ENCODE assay signal across 8 cellular contexts in genomic region chr18:79400091-79400590, GRCh38. TPM values are rescaled to one million over a fixed set of nuclear protein-coding genes. Genes with fewer than 3 reads are reported as not detected.
A peak's percentile ranks its signal among the peaks of the same experiment; 100 is the strongest.
DNase-seq lines count a peak whose midpoint lies in the region; ATAC-seq, FAIRE-seq and TF ChIP-seq lines count a peak whose summit lies in the region.

No MANE protein-coding gene starts in this region.

- ATAC-seq in DND-41 (ENCODE audit: insufficient read depth, low read depth) (peak; percentile 53), esophagus mucosa (peak; percentile 18)
- ATAC-seq in natural killer cell treated with Interleukin-12 subunit alpha and Interleukin-12 subunit beta and Interleukin-15 and Interleukin-18, amount 100 ng/mL, for 72 hours = peak; percentile 67 to 78

- no peak for TF ChIP-seq CTCF in DND-41 (IDR thresholded peaks at IDR 0.05; ENCODE audit: borderline replicate concordance, extremely low read depth, low read length, poor library complexity, severe bottlenecking)

- peaks cover 31% of the 10 kb centered on the region for H3K36me3 Mint-ChIP-seq in activated CD4-positive, alpha-beta memory T cell treated with anti-CD3 and anti-CD28 coated beads, Interleukin-2, amount 10 ng/mL, durations not matched to agents 7 days and 5 days (ENCODE audit: low read depth)
- H3K36me3 Mint-ChIP-seq in natural killer cell treated with Interleukin-12 subunit alpha and Interleukin-12 subunit beta and Interleukin-15 and Interleukin-18, amount 100 ng/mL, for 72 hours = no peaks in the 10 kb centered on the region

- peak overlapping the region; percentile 72 for H3K4me2 ChIP-seq in DND-41 (ENCODE audit: insufficient read depth, low read length)

- H3K27ac ChIP-seq in DND-41 (ENCODE audit: low read length) = peak overlapping the region; percentile 54; the same call in 1 of the 2 replicates

- H3K4me3 ChIP-seq in DND-41 (ENCODE audit: low read depth in 1 of 2, low read length in 2 of 2) = peak overlapping the region; percentile 63 to 72; a peak in 3 of 4 replicates

- POLR2A ChIA-PET in activated CD4-positive, alpha-beta memory T cell treated with anti-CD3 and anti-CD28 coated beads, Interleukin-2, amount 10 ng/mL, durations not matched to agents 7 days and 5 days (lab: Charles Lee) = interaction anchor here (3.9 kb wide), 1 partner anchor 123 kb away, joined by 20 read pairs; no protein-coding TSS in a partner anchor

- no peaks in the 10 kb centered on the region for H3K9me3 Mint-ChIP-seq in activated CD4-positive, alpha-beta memory T cell treated with anti-CD3 and anti-CD28 coated beads, Interleukin-2, amount 10 ng/mL, durations not matched to agents 7 days and 5 days
- no peaks in the 10 kb centered on the region for H3K9me3 Mint-ChIP-seq in natural killer cell treated with Interleukin-12 subunit alpha and Interleukin-12 subunit beta and Interleukin-15 and Interleukin-18, amount 100 ng/mL, for 72 hours

- H3K36me3 ChIP-seq in DND-41 (ENCODE audit: insufficient read depth, low read length) = no peaks in the 10 kb centered on the region

- peaks cover 17% of the 10 kb centered on the region for H3K79me2 ChIP-seq in DND-41 (ENCODE audit: insufficient read depth, low read length)

- no peaks in the 10 kb centered on the region for H3K27me3 Mint-ChIP-seq in activated CD4-positive, alpha-beta memory T cell treated with anti-CD3 and anti-CD28 coated beads, Interleukin-2, amount 10 ng/mL, durations not matched to agents 7 days and 5 days
- no peaks in the 10 kb centered on the region for H3K27me3 Mint-ChIP-seq in natural killer cell treated with Interleukin-12 subunit alpha and Interleukin-12 subunit beta and Interleukin-15 and Interleukin-18, amount 100 ng/mL, for 72 hours

- peak overlapping the region; percentile 68 for H2AFZ ChIP-seq in DND-41 (ENCODE audit: low read depth, low read length)

- H3K9me3 ChIP-seq in DND-41 (ENCODE audit: insufficient read depth, low read length, severe bottlenecking) = no peaks in the 10 kb centered on the region

- CTCF ChIA-PET in activated CD4-positive, alpha-beta memory T cell treated with anti-CD3 and anti-CD28 coated beads, Interleukin-2, amount 10 ng/mL, durations not matched to agents 7 days and 5 days (lab: Charles Lee) = no interaction called here

- peaks cover 52% of the 10 kb centered on the region for H3K4me1 ChIP-seq in DND-41 (ENCODE audit: insufficient read depth, low read length)

- H3K27ac Mint-ChIP-seq in activated CD4-positive, alpha-beta memory T cell treated with anti-CD3 and anti-CD28 coated beads, Interleukin-2, amount 10 ng/mL, durations not matched to agents 7 days and 5 days = no peak overlapping the region
- no peak overlapping the region for H3K27ac Mint-ChIP-seq in natural killer cell treated with Interleukin-12 subunit alpha and Interleukin-12 subunit beta and Interleukin-15 and Interleukin-18, amount 100 ng/mL, for 72 hours

- peaks cover 4% of the 10 kb centered on the region for H3K27me3 ChIP-seq in DND-41 (ENCODE audit: insufficient read depth, low read length, poor library complexity)

- peak overlapping the region; percentile 81 for H3K9ac ChIP-seq in DND-41 (ENCODE audit: low read depth, low read length)

- peaks cover 26% of the 10 kb centered on the region for H4K20me1 ChIP-seq in DND-41 (ENCODE audit: insufficient read depth, low read length)

- DNase-seq in DND-41 = peak; percentile 70
- DNase-seq in HK-2 (ENCODE audit: unreplicated experiment) = peak; percentile 34
- DNase-seq in activated CD4-positive, alpha-beta memory T cell treated with anti-CD3 and anti-CD28 coated beads, Interleukin-2, amount 10 ng/mL, durations not matched to agents 7 days and 5 days = peak; percentile 79
- DNase-seq in natural killer cell treated with Interleukin-12 subunit alpha and Interleukin-12 subunit beta and Interleukin-15 and Interleukin-18, amount 100 ng/mL, for 72 hours (ENCODE audit: low spot score) = peak; percentile 64
- peak; percentile 79 for DNase-seq in urothelium cell line (ENCODE audit: low spot score)
- DNase-seq in DMS153 (lab: John Stamatoyannopoulos, UW) = no peak
- DNase-seq in NCI-H1694 treated with DMSO at 0.1 percent for 48 hours (lab: John Stamatoyannopoulos, UW) = no peak

- H3K4me3 Mint-ChIP-seq in activated CD4-positive, alpha-beta memory T cell treated with anti-CD3 and anti-CD28 coated beads, Interleukin-2, amount 10 ng/mL, durations not matched to agents 7 days and 5 days = peak overlapping the region; percentile 52
- H3K4me3 Mint-ChIP-seq in natural killer cell treated with Interleukin-12 subunit alpha and Interleukin-12 subunit beta and Interleukin-15 and Interleukin-18, amount 100 ng/mL, for 72 hours = peak overlapping the region; percentile 88

- H3K4me1 Mint-ChIP-seq in activated CD4-positive, alpha-beta memory T cell treated with anti-CD3 and anti-CD28 coated beads, Interleukin-2, amount 10 ng/mL, durations not matched to agents 7 days and 5 days = peaks cover 48% of the 10 kb centered on the region
- peaks cover 24 to 36% of the 10 kb centered on the region in 2 donors for H3K4me1 Mint-ChIP-seq in natural killer cell treated with Interleukin-12 subunit alpha and Interleukin-12 subunit beta and Interleukin-15 and Interleukin-18, amount 100 ng/mL, for 72 hours (ENCODE audit: low read depth in 2 of 2)

- no peak for FAIRE-seq in urothelium cell line (lab: Jason Lieb, UNC)

RNA-seq across cellular contexts. Expression of gene NFATC1, which starts 4.4 kb away (rescaled TPM):
- 10 to 100 TPM; 43.8 to 44.5 TPM for total RNA-seq in activated CD4-positive, alpha-beta memory T cell treated with anti-CD3 and anti-CD28 coated beads, Interleukin-2, amount 10 ng/mL, durations not matched to agents 7 days and 5 days
- total RNA-seq in esophagus mucosa = 1.8 TPM
- total RNA-seq in natural killer cell treated with Interleukin-12 subunit alpha and Interleukin-12 subunit beta and Interleukin-15 and Interleukin-18, amount 100 ng/mL, for 72 hours = 10 to 100 TPM; 22.3 to 34.4 TPM

Comparison
In these comparisons a context has a peak if more than half of its experiments do, and no peak if none do; other contexts are left out.
1. ATAC-seq: peak in every context shown above with its lines; median percentile 72 in natural killer cell treated with Interleukin-12 subunit alpha and Interleukin-12 subunit beta and Interleukin-15 and Interleukin-18, amount 100 ng/mL, for 72 hours; 53 in DND-41; 18 in esophagus mucosa.
2. DNase-seq: peak in DND-41 (single experiment), HK-2 (single experiment), activated CD4-positive, alpha-beta memory T cell treated with anti-CD3 and anti-CD28 coated beads, Interleukin-2, amount 10 ng/mL, durations not matched to agents 7 days and 5 days (single experiment), natural killer cell treated with Interleukin-12 subunit alpha and Interleukin-12 subunit beta and Interleukin-15 and Interleukin-18, amount 100 ng/mL, for 72 hours (single experiment) and urothelium cell line (single experiment); none in DMS153 (single experiment) and NCI-H1694 treated with DMSO at 0.1 percent for 48 hours (single experiment).